In the genomic region with DNA sequence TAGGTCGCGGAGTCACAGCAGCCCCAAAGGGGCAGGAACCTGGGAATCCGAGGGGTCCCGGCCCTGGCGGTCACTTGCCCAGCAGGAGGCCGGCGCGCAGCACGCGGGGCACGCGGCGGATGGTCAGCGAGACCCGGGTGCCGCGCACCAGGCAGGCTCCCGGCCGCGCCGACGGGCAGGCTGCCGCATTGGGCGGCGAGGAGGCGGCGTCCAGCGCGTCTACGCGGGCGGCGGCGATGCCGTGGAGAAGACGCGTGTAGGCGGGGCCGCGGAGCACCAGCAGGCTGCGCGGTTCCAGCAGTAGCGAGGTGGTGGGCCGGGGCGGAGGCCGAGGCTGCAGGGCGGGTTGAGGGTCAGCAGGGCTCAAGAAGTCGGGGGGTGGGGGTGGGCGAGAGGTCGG, we compare ENCODE assay signal across 1 cellular context.
A peak's percentile ranks its signal among the peaks of the same experiment; 100 is the strongest.
TF ChIP-seq lines count a peak whose summit lies in the region.

No MANE protein-coding gene starts in this region.

TF ChIP-seq in GM12878, 131 proteins besides CTCF, POLR2A, EP300 and RAD21 (continues in another document):
- TF ChIP-seq LARP7 (IDR thresholded peaks at IDR 0.05) (peak; percentile 25; the same call in 1 of the 2 replicates), GATAD2B (conservative IDR thresholded peaks at IDR 0.05; ENCODE audit: low read depth) (peak; percentile 48; the same call in 1 of the 2 replicates), HSF1 (IDR thresholded peaks at IDR 0.05; ENCODE audit: low read depth, low read length) (no peak), CBX3 (IDR thresholded peaks at IDR 0.05; ENCODE audit: borderline replicate concordance, low read depth) (no peak), NR2C2 (IDR thresholded peaks at IDR 0.05; ENCODE audit: borderline replicate concordance, control insufficient read depth, insufficient read length, low read depth) (no peak), BRCA1 (IDR thresholded peaks at IDR 0.05; ENCODE audit: low read depth, low read length) (no peak), ZBTB4 (CRISPR knock-in tag; IDR thresholded peaks at IDR 0.05) (no peak), ASH2L (IDR thresholded peaks at IDR 0.05; ENCODE audit: borderline replicate concordance, low read depth) (no peak), HDAC2 (IDR thresholded peaks at IDR 0.05) (no peak), SREBF2 (IDR thresholded peaks at IDR 0.05; ENCODE audit: low read length) (no peak), ZNF384 (IDR thresholded peaks at IDR 0.05; ENCODE audit: borderline replicate concordance, low read depth, low read length) (no peak), NR2F1 (conservative IDR thresholded peaks at IDR 0.05) (no peak), ZNF24 (IDR thresholded peaks at IDR 0.05) (no peak), BACH1 (IDR thresholded peaks at IDR 0.05; ENCODE audit: borderline replicate concordance) (peak; percentile 71), BMI1 (IDR thresholded peaks at IDR 0.05; ENCODE audit: borderline replicate concordance) (no peak), PML (IDR thresholded peaks at IDR 0.05; ENCODE audit: low read length) (no peak), BCL11A (IDR thresholded peaks at IDR 0.05; ENCODE audit: low read depth, low read length) (no peak), SKIL (IDR thresholded peaks at IDR 0.05; ENCODE audit: low read depth, poor library complexity, severe bottlenecking) (no peak), JUNB (IDR thresholded peaks at IDR 0.05) (no peak), RUNX3 (IDR thresholded peaks at IDR 0.05; ENCODE audit: low read length) (no peak), KAT2A (conservative IDR thresholded peaks at IDR 0.05; ENCODE audit: control insufficient read depth, low read depth, low read length) (no peak), MTA3 (IDR thresholded peaks at IDR 0.05; ENCODE audit: borderline replicate concordance, low read length) (no peak), NRF1 (conservative IDR thresholded peaks at IDR 0.05; ENCODE audit: low read depth, low read length) (no peak), PAX5 (IDR thresholded peaks at IDR 0.05; ENCODE audit: borderline replicate concordance, low read depth, low read length) (no peak), PAX8 (IDR thresholded peaks at IDR 0.05) (no peak), SMARCA5 (IDR thresholded peaks at IDR 0.05) (0 out of 2 replicates have a peak, but pooled peaks have one; percentile 31), RCOR1 (conservative IDR thresholded peaks at IDR 0.05; ENCODE audit: low read depth, low read length) (no peak), KLF5 (IDR thresholded peaks at IDR 0.05; ENCODE audit: partially characterized antibody) (no peak), ZNF622 (IDR thresholded peaks at IDR 0.05) (no peak), TARDBP (IDR thresholded peaks at IDR 0.05; ENCODE audit: borderline replicate concordance) (no peak), CBFB (IDR thresholded peaks at IDR 0.05; ENCODE audit: low read depth) (no peak), IRF4 (IDR thresholded peaks at IDR 0.05; ENCODE audit: low read depth, low read length) (no peak), IKZF1 (conservative IDR thresholded peaks at IDR 0.05) (peak; percentile 57), ZSCAN29 (IDR thresholded peaks at IDR 0.05) (peak; percentile 99), MYB (IDR thresholded peaks at IDR 0.05; ENCODE audit: borderline replicate concordance, low read depth, low read length) (no peak), ZNF207 (IDR thresholded peaks at IDR 0.05; ENCODE audit: borderline replicate concordance) (no peak)
- TF ChIP-seq, protein P1, sequence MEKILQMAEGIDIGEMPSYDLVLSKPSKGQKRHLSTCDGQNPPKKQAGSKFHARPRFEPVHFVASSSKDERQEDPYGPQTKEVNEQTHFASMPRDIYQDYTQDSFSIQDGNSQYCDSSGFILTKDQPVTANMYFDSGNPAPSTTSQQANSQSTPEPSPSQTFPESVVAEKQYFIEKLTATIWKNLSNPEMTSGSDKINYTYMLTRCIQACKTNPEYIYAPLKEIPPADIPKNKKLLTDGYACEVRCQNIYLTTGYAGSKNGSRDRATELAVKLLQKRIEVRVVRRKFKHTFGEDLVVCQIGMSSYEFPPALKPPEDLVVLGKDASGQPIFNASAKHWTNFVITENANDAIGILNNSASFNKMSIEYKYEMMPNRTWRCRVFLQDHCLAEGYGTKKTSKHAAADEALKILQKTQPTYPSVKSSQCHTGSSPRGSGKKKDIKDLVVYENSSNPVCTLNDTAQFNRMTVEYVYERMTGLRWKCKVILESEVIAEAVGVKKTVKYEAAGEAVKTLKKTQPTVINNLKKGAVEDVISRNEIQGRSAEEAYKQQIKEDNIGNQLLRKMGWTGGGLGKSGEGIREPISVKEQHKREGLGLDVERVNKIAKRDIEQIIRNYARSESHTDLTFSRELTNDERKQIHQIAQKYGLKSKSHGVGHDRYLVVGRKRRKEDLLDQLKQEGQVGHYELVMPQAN (conservative IDR thresholded peaks at IDR 0.05), result peak; percentile 36; the same call in 1 of the 2 replicates
- TF ChIP-seq, protein P2, sequence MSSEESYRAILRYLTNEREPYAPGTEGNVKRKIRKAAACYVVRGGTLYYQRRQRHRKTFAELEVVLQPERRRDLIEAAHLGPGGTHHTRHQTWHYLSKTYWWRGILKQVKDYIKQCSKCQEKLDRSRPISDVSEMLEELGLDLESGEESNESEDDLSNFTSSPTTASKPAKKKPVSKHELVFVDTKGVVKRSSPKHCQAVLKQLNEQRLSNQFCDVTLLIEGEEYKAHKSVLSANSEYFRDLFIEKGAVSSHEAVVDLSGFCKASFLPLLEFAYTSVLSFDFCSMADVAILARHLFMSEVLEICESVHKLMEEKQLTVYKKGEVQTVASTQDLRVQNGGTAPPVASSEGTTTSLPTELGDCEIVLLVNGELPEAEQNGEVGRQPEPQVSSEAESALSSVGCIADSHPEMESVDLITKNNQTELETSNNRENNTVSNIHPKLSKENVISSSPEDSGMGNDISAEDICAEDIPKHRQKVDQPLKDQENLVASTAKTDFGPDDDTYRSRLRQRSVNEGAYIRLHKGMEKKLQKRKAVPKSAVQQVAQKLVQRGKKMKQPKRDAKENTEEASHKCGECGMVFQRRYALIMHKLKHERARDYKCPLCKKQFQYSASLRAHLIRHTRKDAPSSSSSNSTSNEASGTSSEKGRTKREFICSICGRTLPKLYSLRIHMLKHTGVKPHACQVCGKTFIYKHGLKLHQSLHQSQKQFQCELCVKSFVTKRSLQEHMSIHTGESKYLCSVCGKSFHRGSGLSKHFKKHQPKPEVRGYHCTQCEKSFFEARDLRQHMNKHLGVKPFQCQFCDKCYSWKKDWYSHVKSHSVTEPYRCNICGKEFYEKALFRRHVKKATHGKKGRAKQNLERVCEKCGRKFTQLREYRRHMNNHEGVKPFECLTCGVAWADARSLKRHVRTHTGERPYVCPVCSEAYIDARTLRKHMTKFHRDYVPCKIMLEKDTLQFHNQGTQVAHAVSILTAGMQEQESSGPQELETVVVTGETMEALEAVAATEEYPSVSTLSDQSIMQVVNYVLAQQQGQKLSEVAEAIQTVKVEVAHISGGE (CRISPR knock-in tag; IDR thresholded peaks at IDR 0.05), result no peak
- TF ChIP-seq, protein P3, sequence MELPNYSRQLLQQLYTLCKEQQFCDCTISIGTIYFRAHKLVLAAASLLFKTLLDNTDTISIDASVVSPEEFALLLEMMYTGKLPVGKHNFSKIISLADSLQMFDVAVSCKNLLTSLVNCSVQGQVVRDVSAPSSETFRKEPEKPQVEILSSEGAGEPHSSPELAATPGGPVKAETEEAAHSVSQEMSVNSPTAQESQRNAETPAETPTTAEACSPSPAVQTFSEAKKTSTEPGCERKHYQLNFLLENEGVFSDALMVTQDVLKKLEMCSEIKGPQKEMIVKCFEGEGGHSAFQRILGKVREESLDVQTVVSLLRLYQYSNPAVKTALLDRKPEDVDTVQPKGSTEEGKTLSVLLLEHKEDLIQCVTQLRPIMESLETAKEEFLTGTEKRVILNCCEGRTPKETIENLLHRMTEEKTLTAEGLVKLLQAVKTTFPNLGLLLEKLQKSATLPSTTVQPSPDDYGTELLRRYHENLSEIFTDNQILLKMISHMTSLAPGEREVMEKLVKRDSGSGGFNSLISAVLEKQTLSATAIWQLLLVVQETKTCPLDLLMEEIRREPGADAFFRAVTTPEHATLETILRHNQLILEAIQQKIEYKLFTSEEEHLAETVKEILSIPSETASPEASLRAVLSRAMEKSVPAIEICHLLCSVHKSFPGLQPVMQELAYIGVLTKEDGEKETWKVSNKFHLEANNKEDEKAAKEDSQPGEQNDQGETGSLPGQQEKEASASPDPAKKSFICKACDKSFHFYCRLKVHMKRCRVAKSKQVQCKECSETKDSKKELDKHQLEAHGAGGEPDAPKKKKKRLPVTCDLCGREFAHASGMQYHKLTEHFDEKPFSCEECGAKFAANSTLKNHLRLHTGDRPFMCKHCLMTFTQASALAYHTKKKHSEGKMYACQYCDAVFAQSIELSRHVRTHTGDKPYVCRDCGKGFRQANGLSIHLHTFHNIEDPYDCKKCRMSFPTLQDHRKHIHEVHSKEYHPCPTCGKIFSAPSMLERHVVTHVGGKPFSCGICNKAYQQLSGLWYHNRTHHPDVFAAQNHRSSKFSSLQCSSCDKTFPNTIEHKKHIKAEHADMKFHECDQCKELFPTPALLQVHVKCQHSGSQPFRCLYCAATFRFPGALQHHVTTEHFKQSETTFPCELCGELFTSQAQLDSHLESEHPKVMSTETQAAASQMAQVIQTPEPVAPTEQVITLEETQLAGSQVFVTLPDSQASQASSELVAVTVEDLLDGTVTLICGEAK (IDR thresholded peaks at IDR 0.05; ENCODE audit: borderline replicate concordance), result no peak
- TF ChIP-seq, protein P4, sequence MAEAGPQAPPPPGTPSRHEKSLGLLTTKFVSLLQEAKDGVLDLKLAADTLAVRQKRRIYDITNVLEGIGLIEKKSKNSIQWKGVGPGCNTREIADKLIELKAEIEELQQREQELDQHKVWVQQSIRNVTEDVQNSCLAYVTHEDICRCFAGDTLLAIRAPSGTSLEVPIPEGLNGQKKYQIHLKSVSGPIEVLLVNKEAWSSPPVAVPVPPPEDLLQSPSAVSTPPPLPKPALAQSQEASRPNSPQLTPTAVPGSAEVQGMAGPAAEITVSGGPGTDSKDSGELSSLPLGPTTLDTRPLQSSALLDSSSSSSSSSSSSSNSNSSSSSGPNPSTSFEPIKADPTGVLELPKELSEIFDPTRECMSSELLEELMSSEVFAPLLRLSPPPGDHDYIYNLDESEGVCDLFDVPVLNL (IDR thresholded peaks at IDR 0.05; ENCODE audit: low read depth, low read length), result no peak
- TF ChIP-seq, protein P5, sequence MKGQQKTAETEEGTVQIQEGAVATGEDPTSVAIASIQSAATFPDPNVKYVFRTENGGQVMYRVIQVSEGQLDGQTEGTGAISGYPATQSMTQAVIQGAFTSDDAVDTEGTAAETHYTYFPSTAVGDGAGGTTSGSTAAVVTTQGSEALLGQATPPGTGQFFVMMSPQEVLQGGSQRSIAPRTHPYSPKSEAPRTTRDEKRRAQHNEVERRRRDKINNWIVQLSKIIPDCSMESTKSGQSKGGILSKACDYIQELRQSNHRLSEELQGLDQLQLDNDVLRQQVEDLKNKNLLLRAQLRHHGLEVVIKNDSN (IDR thresholded peaks at IDR 0.05; ENCODE audit: borderline replicate concordance, extremely low read length, insufficient read depth, low read depth, low read length), result no peak
- TF ChIP-seq, protein P6, sequence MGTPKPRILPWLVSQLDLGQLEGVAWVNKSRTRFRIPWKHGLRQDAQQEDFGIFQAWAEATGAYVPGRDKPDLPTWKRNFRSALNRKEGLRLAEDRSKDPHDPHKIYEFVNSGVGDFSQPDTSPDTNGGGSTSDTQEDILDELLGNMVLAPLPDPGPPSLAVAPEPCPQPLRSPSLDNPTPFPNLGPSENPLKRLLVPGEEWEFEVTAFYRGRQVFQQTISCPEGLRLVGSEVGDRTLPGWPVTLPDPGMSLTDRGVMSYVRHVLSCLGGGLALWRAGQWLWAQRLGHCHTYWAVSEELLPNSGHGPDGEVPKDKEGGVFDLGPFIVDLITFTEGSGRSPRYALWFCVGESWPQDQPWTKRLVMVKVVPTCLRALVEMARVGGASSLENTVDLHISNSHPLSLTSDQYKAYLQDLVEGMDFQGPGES (IDR thresholded peaks at IDR 0.05), result no peak
